ENCODE assay signal across 11 cellular contexts in genomic region chr13:30737511-30738342, GRCh38. TPM values are rescaled to one million over a fixed set of nuclear protein-coding genes. Genes with fewer than 3 reads are reported as not detected.
DNase-seq lines count a peak whose midpoint lies in the region; ATAC-seq and TF ChIP-seq lines count a peak whose summit lies in the region.
"Had no signal": no experiment of that assay in that cellular context is flagged by ENCODE, and none has a peak within 500 bp of the region (broad histone marks: within the 10 kb centered on the region; RNA-seq: fewer than 3 reads in every experiment).

No MANE protein-coding gene starts in this region.

- no peak for ATAC-seq in CD4-positive, alpha-beta T cell (ENCODE audit: poor library complexity)
- ATAC-seq in GM18505 (IDR thresholded peaks at IDR 0.05; ENCODE audit: unreplicated experiment): no peak

- H3K36me3 ChIP-seq in KOPT-K1 (ENCODE audit: insufficient read depth, low read length) (no peaks in the 10 kb centered on the region), muscle layer of duodenum (ENCODE audit: control insufficient read depth in 1 of 2, insufficient read depth in 2 of 2, low read length in 2 of 2) (no peaks in the 10 kb centered on the region), uterus (no peaks in the 10 kb centered on the region)
- H3K36me3 ChIP-seq: ascending aorta had no signal

- peaks cover 6% of the 10 kb centered on the region for H3K36me3 Mint-ChIP-seq in CD4-positive, alpha-beta T cell (ENCODE audit: low read depth)
- peaks cover 3% of the 10 kb centered on the region for H3K36me3 Mint-ChIP-seq in activated CD4-positive, alpha-beta memory T cell treated with anti-CD3 and anti-CD28 coated beads for 36 hours

- CTCF ChIA-PET in CD4-positive, alpha-beta T cell (lab: Charles Lee): interaction anchor here (1.2 to 1.3 kb wide), 3 partner anchors 9 to 605 kb away, joined by 3 read pairs; no protein-coding TSS in a partner anchor
- CTCF ChIA-PET in activated CD4-positive, alpha-beta memory T cell treated with anti-CD3 and anti-CD28 coated beads for 36 hours (lab: Charles Lee): interaction anchor here (0.5 to 1.2 kb wide), 2 partner anchors 70 kb away, joined by 3 to 5 read pairs; no protein-coding TSS in a partner anchor

- peak overlapping the region; percentile 96 for H3K4me3 Mint-ChIP-seq in CD4-positive, alpha-beta T cell
- peak overlapping the region; percentile 89 for H3K4me3 Mint-ChIP-seq in activated CD4-positive, alpha-beta memory T cell treated with anti-CD3 and anti-CD28 coated beads for 36 hours
- H3K4me3 Mint-ChIP-seq: nephron progenitor cell had no signal

- H3K27me3 Mint-ChIP-seq in CD4-positive, alpha-beta T cell: no peaks in the 10 kb centered on the region
- no peaks in the 10 kb centered on the region for H3K27me3 Mint-ChIP-seq in activated CD4-positive, alpha-beta memory T cell treated with anti-CD3 and anti-CD28 coated beads for 36 hours

- no peaks in the 10 kb centered on the region for H3K27me3 ChIP-seq in CD4-positive, alpha-beta T cell (ENCODE audit: control insufficient read depth, insufficient read depth, low read length)
- no peaks in the 10 kb centered on the region for H3K27me3 ChIP-seq in muscle layer of duodenum (ENCODE audit: low read depth, low read length)
- no peaks in the 10 kb centered on the region for H3K27me3 ChIP-seq in uterus
- H3K27me3 ChIP-seq: ascending aorta had no signal

- H3K27ac Mint-ChIP-seq in CD4-positive, alpha-beta T cell: peak overlapping the region; percentile 81
- H3K27ac Mint-ChIP-seq in activated CD4-positive, alpha-beta memory T cell treated with anti-CD3 and anti-CD28 coated beads for 36 hours: peak overlapping the region; percentile 46
- H3K27ac Mint-ChIP-seq: nephron progenitor cell had no signal

- DNase-seq in CD4-positive, alpha-beta T cell: no peak
- peak; percentile 29 for DNase-seq in activated CD4-positive, alpha-beta memory T cell treated with anti-CD3 and anti-CD28 coated beads for 36 hours
- DNase-seq in NCI-H187 treated with DMSO at 0.1 percent for 48 hours (lab: John Stamatoyannopoulos, UW) (no peak), cortex of kidney (lab: John Stamatoyannopoulos, UW) (no peak), uterus (no peak)
- DNase-seq: nephron progenitor cell, T-helper 9 cell had no signal

- POLR2A ChIA-PET in CD4-positive, alpha-beta T cell (lab: Charles Lee): interaction anchor here (1.1 to 3.8 kb wide), 3 partner anchors 18 to 121 kb away, joined by 3 to 24 read pairs (median 19); partner anchors contain the start of gene USPL1
- POLR2A ChIA-PET in activated CD4-positive, alpha-beta memory T cell treated with anti-CD3 and anti-CD28 coated beads for 36 hours (lab: Charles Lee): interaction anchor here (0.6 to 1.4 kb wide), 4 partner anchors 37 to 153 kb away, joined by 3 to 4 read pairs (median 3); partner anchors contain the start of gene USPL1

- peak overlapping the region; percentile 11 for H3K27ac ChIP-seq in CD4-positive, alpha-beta T cell (ENCODE audit: low read depth, low read length)
- H3K27ac ChIP-seq in KOPT-K1 (ENCODE audit: low read depth, low read length, poor library complexity, severe bottlenecking): peak overlapping the region; percentile 82
- H3K27ac ChIP-seq in muscle layer of duodenum (ENCODE audit: low read length): peak overlapping the region; percentile 67
- no peak overlapping the region for H3K27ac ChIP-seq in uterus
- H3K27ac ChIP-seq: ascending aorta had no signal

- TF ChIP-seq POLR2A in GM18505 (IDR thresholded peaks at IDR 0.05; ENCODE audit: borderline replicate concordance, extremely low read depth, insufficient read depth, insufficient read length) (no peak), uterus (IDR thresholded peaks at IDR 0.05) (no peak)

- TF ChIP-seq CTCF in CD4-positive, alpha-beta T cell (IDR thresholded peaks at IDR 0.05): no peak
- no peak for TF ChIP-seq CTCF in uterus (IDR thresholded peaks at IDR 0.05)

- no peaks in the 10 kb centered on the region for H3K9me3 ChIP-seq in CD4-positive, alpha-beta T cell (ENCODE audit: control insufficient read depth, low read length)
- H3K9me3 ChIP-seq in KOPT-K1 (ENCODE audit: insufficient read depth, low read length, poor library complexity, severe bottlenecking): no peaks in the 10 kb centered on the region
- H3K9me3 ChIP-seq in muscle layer of duodenum (ENCODE audit: control insufficient read depth in 1 of 2, low read length in 2 of 2): no peaks in the 10 kb centered on the region
- no peaks in the 10 kb centered on the region for H3K9me3 ChIP-seq in uterus
- H3K9me3 ChIP-seq: ascending aorta had no signal

- intact Hi-C loops in CD4-positive, alpha-beta T cell (cut with DNase I, micrococcal nuclease): loop anchor here (5.0 kb wide), 2 partner anchors 55 to 65 kb away; no protein-coding TSS in a partner anchor
- intact Hi-C loops in activated CD4-positive, alpha-beta memory T cell treated with anti-CD3 and anti-CD28 coated beads for 36 hours (cut with micrococcal nuclease): no loop called here
- intact Hi-C loops in uterus (cut with DNase I; ENCODE audit: low total_unique reads): no loop called here

- H3K9me3 Mint-ChIP-seq in CD4-positive, alpha-beta T cell: no peaks in the 10 kb centered on the region
- no peaks in the 10 kb centered on the region for H3K9me3 Mint-ChIP-seq in activated CD4-positive, alpha-beta memory T cell treated with anti-CD3 and anti-CD28 coated beads for 36 hours
- H3K9me3 Mint-ChIP-seq: nephron progenitor cell had no signal

- H3K4me1 ChIP-seq in muscle layer of duodenum (ENCODE audit: control insufficient read depth in 1 of 2, insufficient read depth in 2 of 2, low read length in 2 of 2): no peaks in the 10 kb centered on the region
- no peaks in the 10 kb centered on the region for H3K4me1 ChIP-seq in uterus
- H3K4me1 ChIP-seq: ascending aorta had no signal

- H3K4me1 Mint-ChIP-seq in CD4-positive, alpha-beta T cell (ENCODE audit: low read depth): peaks cover 73% of the 10 kb centered on the region
- H3K4me1 Mint-ChIP-seq in activated CD4-positive, alpha-beta memory T cell treated with anti-CD3 and anti-CD28 coated beads for 36 hours (ENCODE audit: low read depth): peaks cover 62% of the 10 kb centered on the region

- H3K4me3 ChIP-seq in muscle layer of duodenum (ENCODE audit: low read depth in 1 of 2, low read length in 2 of 2) (peak overlapping the region in 1 of 2 donors; percentile 4), uterus (no peak overlapping the region)

RNA-seq across cellular contexts. Expression of gene ALOX5AP, which starts 2.4 kb away (rescaled TPM):
- total RNA-seq in CD4-positive, alpha-beta T cell: 10 to 100 TPM; 16.5 to 19.0 TPM
- total RNA-seq in activated CD4-positive, alpha-beta memory T cell treated with anti-CD3 and anti-CD28 coated beads for 36 hours: 10 to 100 TPM; 31.8 to 33.8 TPM
- 10 to 100 TPM in 2 of 4 donors, 1 to 10 TPM in 2; 4.4 to 40.6 (median 12.7) TPM for total RNA-seq in uterus

Comparison
In these comparisons a context has a peak if more than half of its experiments do, and no peak if none do; other contexts are left out.
1. H3K27ac ChIP-seq: peak in CD4-positive, alpha-beta T cell (single experiment), KOPT-K1 (single experiment) and muscle layer of duodenum (single experiment); none in uterus (0 of 2).
2. intact Hi-C loops: an anchor here in CD4-positive, alpha-beta T cell (5.0 kb wide); none called in activated CD4-positive, alpha-beta memory T cell treated with anti-CD3 and anti-CD28 coated beads for 36 hours and uterus.